Comparison of ENCODE assay signal across 8 cellular contexts in the genomic region with DNA sequence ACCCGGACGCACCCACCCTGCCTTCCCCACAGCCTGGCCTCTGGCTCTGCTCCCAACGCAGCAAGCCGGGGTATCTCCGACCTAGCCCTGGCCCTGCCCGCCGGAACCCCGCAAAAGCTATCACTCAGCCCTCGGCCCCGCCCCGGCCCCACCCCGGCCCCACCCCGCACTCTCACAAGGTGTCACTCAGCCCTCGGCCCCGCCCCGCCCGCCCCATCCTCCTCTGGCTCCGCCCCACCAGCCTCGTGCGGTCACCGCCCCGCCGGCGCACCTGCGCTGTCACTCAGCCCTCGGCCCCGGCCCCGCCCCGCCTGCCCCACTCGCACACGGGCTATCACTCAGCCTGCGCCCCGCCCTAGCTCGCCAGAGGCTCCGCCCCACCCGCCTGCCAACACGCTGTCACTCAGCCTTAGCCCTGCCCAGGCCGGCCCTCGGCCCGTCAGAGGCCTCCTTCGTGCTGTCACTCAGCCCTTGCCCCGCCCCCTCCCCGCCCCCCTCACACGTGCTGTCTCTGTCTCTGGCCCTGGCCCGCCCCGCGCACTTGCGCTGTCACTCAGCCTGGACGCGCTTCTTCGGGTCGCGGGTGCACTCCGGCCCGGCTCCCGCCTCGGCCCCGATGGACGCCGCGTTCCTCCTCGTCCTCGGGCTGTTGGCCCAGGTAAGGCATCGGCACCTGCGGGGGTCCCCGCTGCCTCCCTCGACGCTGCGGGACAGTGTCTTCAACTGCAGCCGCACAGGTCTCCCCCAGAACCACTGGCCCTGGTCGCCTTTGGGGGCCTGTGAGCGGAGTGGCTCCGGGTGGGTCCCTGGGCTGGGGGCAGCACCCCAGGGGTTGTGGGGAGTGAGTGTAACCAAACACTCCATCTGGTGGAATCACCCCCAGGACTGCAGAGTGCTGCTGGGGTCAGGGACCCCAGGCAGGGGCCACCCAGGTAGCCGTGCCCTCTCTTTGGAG. TPM values are rescaled to one million over a fixed set of nuclear protein-coding genes. Genes with fewer than 3 reads are reported as not detected.
DNase-seq lines count a peak whose midpoint lies in the region; ATAC-seq and TF ChIP-seq lines count a peak whose summit lies in the region.

TSS of gene CDH15 (plus strand) at position 533 of the 955 bp plus-strand sequence. CDS start at position 617, 84 bp downstream.

- no peaks in the 10 kb centered on the region for H3K9me3 Mint-ChIP-seq in activated naive CD8-positive, alpha-beta T cell treated with anti-CD3 and anti-CD28 coated beads, Interleukin-2, amount 50 U/mL, for 24 hours
- no peaks in the 10 kb centered on the region for H3K9me3 Mint-ChIP-seq in progenitor cell of endocrine pancreas (ENCODE audit: low read depth)

- DNase-seq in GF-D8 (lab: John Stamatoyannopoulos, UW) (peak; percentile 74), NCI-H1417 (lab: John Stamatoyannopoulos, UW) (peak; percentile 87 to 95 (median 92)), SW 1271 (lab: John Stamatoyannopoulos, UW) (peak; percentile 70 to 85), left cardiac atrium (peak; percentile 92), progenitor cell of endocrine pancreas (ENCODE audit: low spot score, unreplicated experiment) (peak; percentile 88), upper lobe of left lung (peak; percentile 96 to 99)
- peak; percentile 94 for DNase-seq in activated naive CD8-positive, alpha-beta T cell treated with anti-CD3 and anti-CD28 coated beads, Interleukin-2, amount 50 U/mL, for 24 hours

- no peak for TF ChIP-seq CTCF in progenitor cell of endocrine pancreas (IDR thresholded peaks at IDR 0.05; ENCODE audit: unreplicated experiment)
- no peak for TF ChIP-seq CTCF in upper lobe of left lung (IDR thresholded peaks at IDR 0.05)

- peaks cover 6% of the 10 kb centered on the region for H3K4me1 Mint-ChIP-seq in activated naive CD8-positive, alpha-beta T cell treated with anti-CD3 and anti-CD28 coated beads, Interleukin-2, amount 50 U/mL, for 24 hours
- H3K4me1 Mint-ChIP-seq in progenitor cell of endocrine pancreas (ENCODE audit: low read depth): peaks cover 3% of the 10 kb centered on the region

- WGBS in upper lobe of left lung, 2 donors: 3 to 7% methylated on average over 29 to 37 of the region's 74 CpGs

- no peak within 1 kb of the TSS for H3K27ac ChIP-seq in upper lobe of left lung

- peak; percentile 82 for ATAC-seq in HG02763 (IDR thresholded peaks at IDR 0.05; ENCODE audit: unreplicated experiment)
- ATAC-seq in activated naive CD8-positive, alpha-beta T cell treated with anti-CD3 and anti-CD28 coated beads, Interleukin-2, amount 50 U/mL, for 24 hours: peak; percentile 91
- ATAC-seq in left cardiac atrium: peak; percentile 92 to 93
- peak; percentile 87 to 93 for ATAC-seq in upper lobe of left lung (ENCODE audit: low FRiP score in 2 of 2)

- no peak within 1 kb of the TSS for H3K27ac Mint-ChIP-seq in activated naive CD8-positive, alpha-beta T cell treated with anti-CD3 and anti-CD28 coated beads, Interleukin-2, amount 50 U/mL, for 24 hours
- peak within 1 kb of the TSS; percentile 31 for H3K27ac Mint-ChIP-seq in progenitor cell of endocrine pancreas

- no peaks in the 10 kb centered on the region for H3K9me3 ChIP-seq in upper lobe of left lung

- H3K4me3 ChIP-seq in upper lobe of left lung: peak within 1 kb of the TSS in 3 of 4 donors; percentile 29 to 42 (median 41)

- H3K36me3 Mint-ChIP-seq in activated naive CD8-positive, alpha-beta T cell treated with anti-CD3 and anti-CD28 coated beads, Interleukin-2, amount 50 U/mL, for 24 hours (ENCODE audit: low read depth): no peaks in the 10 kb centered on the region
- no peaks in the 10 kb centered on the region for H3K36me3 Mint-ChIP-seq in progenitor cell of endocrine pancreas (ENCODE audit: insufficient read depth)

- intact Hi-C loops in left cardiac atrium (cut with DNase I): no loop called here

- no peaks in the 10 kb centered on the region for H3K36me3 ChIP-seq in upper lobe of left lung

- TF ChIP-seq POLR2A in upper lobe of left lung (IDR thresholded peaks at IDR 0.05): no peak

- H3K27me3 Mint-ChIP-seq in activated naive CD8-positive, alpha-beta T cell treated with anti-CD3 and anti-CD28 coated beads, Interleukin-2, amount 50 U/mL, for 24 hours: peaks cover 2% of the 10 kb centered on the region
- peaks cover 21% of the 10 kb centered on the region for H3K27me3 Mint-ChIP-seq in progenitor cell of endocrine pancreas

- H3K4me1 ChIP-seq in upper lobe of left lung: peaks cover 15 to 33% (median 23%) of the 10 kb centered on the region in 4 donors

- H3K4me3 Mint-ChIP-seq in activated naive CD8-positive, alpha-beta T cell treated with anti-CD3 and anti-CD28 coated beads, Interleukin-2, amount 50 U/mL, for 24 hours: peak within 1 kb of the TSS; percentile 56
- peak within 1 kb of the TSS; percentile 59 for H3K4me3 Mint-ChIP-seq in progenitor cell of endocrine pancreas (ENCODE audit: low read depth)

- TF ChIP-seq EP300 in upper lobe of left lung (IDR thresholded peaks at IDR 0.05): no peak

- peaks cover 0 to 11% (median 3%) of the 10 kb centered on the region in 4 donors for H3K27me3 ChIP-seq in upper lobe of left lung

RNA-seq across cellular contexts. Expression of gene CDH15, which starts in this region (rescaled TPM):
- under 1 TPM in 1 of 2 donors, not detected in 1; 0.09 TPM for total RNA-seq in left cardiac atrium
- total RNA-seq in progenitor cell of endocrine pancreas: not detected in 2 replicates
- 1 to 10 TPM in 3 of 6 donors, under 1 TPM in 3; 0.39 to 4.2 (median 1.2) TPM for total RNA-seq in upper lobe of left lung

Comparison
In these comparisons a context has a peak if more than half of its experiments do, and no peak if none do; other contexts are left out.
1. Peak in DNase-seq and ATAC-seq in left cardiac atrium; RNA of the gene not detected or under 1 TPM.
2. Peak in DNase-seq in progenitor cell of endocrine pancreas; RNA of the gene not detected or under 1 TPM.